12 cellular contexts compared by ENCODE assay signal in genomic region chr11:78223320-78223954, GRCh38.
A peak's percentile ranks its signal among the peaks of the same experiment; 100 is the strongest.
DNase-seq lines count a peak whose midpoint lies in the region; ATAC-seq lines count a peak whose summit lies in the region.
"Had no signal": no experiment of that assay in that cellular context is flagged by ENCODE, and none has a peak within 500 bp of the region (broad histone marks: within the 10 kb centered on the region; RNA-seq: fewer than 3 reads in every experiment).

No MANE protein-coding gene starts in this region.

- H3K9me3 ChIP-seq in BLaER1: no peaks in the 10 kb centered on the region

- no peaks in the 10 kb centered on the region for H3K27me3 ChIP-seq in BLaER1

- H3K27ac ChIP-seq in BLaER1: peak overlapping the region; percentile 13; the same call in 1 of the 2 replicates
- H3K27ac ChIP-seq: skin epidermis had no signal

- peaks cover 38% of the 10 kb centered on the region for H3K4me1 ChIP-seq in BLaER1

- H3K36me3 ChIP-seq in BLaER1: peaks cover 91% of the 10 kb centered on the region

- H3K4me3 ChIP-seq in BLaER1: no peak overlapping the region
- H3K4me3 ChIP-seq: lung, skin epidermis had no signal

- H3K4me2 ChIP-seq in BLaER1: peak overlapping the region; percentile 35

- ATAC-seq in GM18870 (IDR thresholded peaks at IDR 0.05; ENCODE audit: unreplicated experiment) (peak; percentile 45), GM21825 (IDR thresholded peaks at IDR 0.05; ENCODE audit: unreplicated experiment) (peak; percentile 71), HG03439 (IDR thresholded peaks at IDR 0.05; ENCODE audit: unreplicated experiment) (peak; percentile 52)
- ATAC-seq: Panc1 had no signal

- H4K20me1 ChIP-seq in BLaER1: peaks cover 37% of the 10 kb centered on the region

- H3K9ac ChIP-seq in BLaER1: no peak overlapping the region

- no peak for DNase-seq in cerebellar cortex (ENCODE audit: low spot score)
- DNase-seq in KBM-7: no peak
- DNase-seq in NCI-H2107 treated with DMSO at 0.1 percent for 48 hours (lab: John Stamatoyannopoulos, UW; ENCODE audit: unreplicated experiment): no peak
- no peak for DNase-seq in DMS 273 (lab: John Stamatoyannopoulos, UW; ENCODE audit: unreplicated experiment)
- DNase-seq: activated CD4-positive, alpha-beta T cell treated with anti-CD3 and anti-CD28 coated beads for 4 hours had no signal

- in situ Hi-C loops in KBM-7 (cut with MboI; ENCODE audit: low pct_unique_long_range_greater_than_20kb, low sequenced_read_pairs): loop anchor here (10.0 kb wide), 1 partner anchor 341 kb away; no protein-coding TSS in a partner anchor
